In genomic region chr2:171149539-171149938, GRCh38 we compare ENCODE assay signal across 22 cellular contexts. TPM values are rescaled to one million over a fixed set of nuclear protein-coding genes. Genes with fewer than 3 reads are reported as not detected.
A peak's percentile ranks its signal among the peaks of the same experiment; 100 is the strongest.
DNase-seq lines count a peak whose midpoint lies in the region; ATAC-seq, FAIRE-seq and TF ChIP-seq lines count a peak whose summit lies in the region.
"Had no signal": no experiment of that assay in that cellular context is flagged by ENCODE, and none has a peak within 500 bp of the region (broad histone marks: within the 10 kb centered on the region; RNA-seq: fewer than 3 reads in every experiment).

No MANE protein-coding gene starts in this region.

- peak overlapping the region in 2 of 8 donors; percentile 3 to 13 for H3K4me3 Mint-ChIP-seq in CD4-positive, alpha-beta memory T cell
- H3K4me3 Mint-ChIP-seq: CD8-positive, alpha-beta T cell had no signal

- intact Hi-C loops in CD4-positive, alpha-beta memory T cell (cut with micrococcal nuclease): loop anchor here (5.0 kb wide), 1 partner anchor 42 kb away; no protein-coding TSS in a partner anchor
- intact Hi-C loops in adrenal gland (cut with DNase I): loop anchor here in 1 of 2 donors (10.0 kb wide), 1 partner anchor 55 kb away; no protein-coding TSS in a partner anchor

- no peak for TF ChIP-seq RAD21 in A549 (conservative IDR thresholded peaks at IDR 0.05 in 1 of 2, IDR thresholded peaks at IDR 0.05 in 1 of 2)

- H4K8ac ChIP-seq in trophoblast cell (ENCODE audit: low read depth, low read length): no peak overlapping the region

- peaks cover 57 to 86% (median 71%) of the 10 kb centered on the region in 4 donors for H3K4me1 Mint-ChIP-seq in CD4-positive, alpha-beta memory T cell

- ATAC-seq in A549 (no peak), left lobe of liver (peak; percentile 30), HG02970 (IDR thresholded peaks at IDR 0.05; ENCODE audit: low FRiP score, unreplicated experiment) (no peak)
- ATAC-seq: CD8-positive, alpha-beta T cell had no signal

- WGBS in A549 (ENCODE audit: missing lambda C conversion rate): 92% methylated on average over 2 of the region's 2 CpGs
- WGBS in trophoblast cell (ENCODE audit: extremely low coverage, insufficient coverage, insufficient read length): no CpG with 5 or more reads among the region's 2 CpGs
- WGBS in adrenal gland, 4 donors: 90 to 97% (median 96%) methylated on average over 2 of the region's 2 CpGs

- no peak overlapping the region for H3K4me3 ChIP-seq in A549
- H3K4me3 ChIP-seq in CD4-positive, alpha-beta memory T cell (ENCODE audit: low read length in 2 of 2): no peak overlapping the region
- H3K4me3 ChIP-seq in trophoblast cell (ENCODE audit: low read depth, low read length): no peak overlapping the region
- H3K4me3 ChIP-seq in adrenal gland: no peak overlapping the region
- H3K4me3 ChIP-seq: PC-9 had no signal

- TF ChIP-seq CTCF in A549 (IDR thresholded peaks at IDR 0.05): no peak
- TF ChIP-seq CTCF in adrenal gland (IDR thresholded peaks at IDR 0.05): no peak

- H3K9me3 ChIP-seq in A549 (no peaks in the 10 kb centered on the region), trophoblast cell (ENCODE audit: insufficient read depth, low read depth, low read length) (no peaks in the 10 kb centered on the region), adrenal gland (replicated peaks in 1 of 3) (no peaks in the 10 kb centered on the region)
- no peaks in the 10 kb centered on the region for H3K9me3 ChIP-seq in CD4-positive, alpha-beta memory T cell (ENCODE audit: control insufficient read depth in 1 of 2, low read length in 2 of 2)

- no peak overlapping the region for H4K91ac ChIP-seq in trophoblast cell (ENCODE audit: low read depth, low read length)

- H3K4me2 ChIP-seq in A549 (0 out of 3 replicates have a peak overlapping the region, but pooled peaks have one; percentile 12), trophoblast cell (ENCODE audit: low read length) (no peak overlapping the region)
- H3K4me2 ChIP-seq: PC-9 had no signal

- no peaks in the 10 kb centered on the region for H3K27me3 ChIP-seq in CD4-positive, alpha-beta memory T cell (ENCODE audit: insufficient read depth, low read length)
- H3K27me3 ChIP-seq in trophoblast cell (ENCODE audit: insufficient read depth, low read length) (no peaks in the 10 kb centered on the region), adrenal gland (no peaks in the 10 kb centered on the region)

- H2BK5ac ChIP-seq in trophoblast cell (ENCODE audit: low read depth, low read length, poor library complexity): no peak overlapping the region

- H3K27ac Mint-ChIP-seq in CD4-positive, alpha-beta memory T cell: peak overlapping the region in 5 of 7 donors; percentile 7 to 52 (median 37)

- DNase-seq in A549 (ENCODE audit: low read depth in 1 of 2, low spot score in 1 of 2) (no peak), left lobe of liver (ENCODE audit: low spot score) (no peak), trophoblast cell (no peak), HK-2 (ENCODE audit: unreplicated experiment) (no peak), adrenal gland (no peak)
- no peak for DNase-seq in CD4-positive, alpha-beta memory T cell
- DNase-seq: CD8-positive, alpha-beta T cell; GDM1; KG1; NCI-H1092; NCI-H146; NCI-H2029; NCI-H226; NCI-H510A treated with DMSO at 0.1 percent for 48 hours; NCI-H748 treated with DMSO at 0.1 percent for 48 hours; PC-9; RPMI8226; SHP77 had no signal

- no peaks in the 10 kb centered on the region for H3K36me3 ChIP-seq in CD4-positive, alpha-beta memory T cell (ENCODE audit: insufficient read depth, low read length)
- peaks cover 0 to 3% of the 10 kb centered on the region in 2 experiments for H3K36me3 ChIP-seq in trophoblast cell (ENCODE audit: control insufficient read depth in 1 of 2, insufficient read depth in 2 of 2, low read length in 2 of 2)
- no peaks in the 10 kb centered on the region for H3K36me3 ChIP-seq in adrenal gland (replicated peaks in 1 of 2)

- no peak overlapping the region for H2BK120ac ChIP-seq in trophoblast cell (ENCODE audit: insufficient read depth, low read length, poor library complexity)

- no peak for FAIRE-seq in A549 (lab: Jason Lieb, UNC)
- FAIRE-seq: GM18507, H54 had no signal

- H2AFZ ChIP-seq in trophoblast cell (ENCODE audit: insufficient read depth, low read length, poor library complexity): no peak overlapping the region
- H2AFZ ChIP-seq: PC-9 had no signal

- H3K14ac ChIP-seq in trophoblast cell (ENCODE audit: low read length): no peak overlapping the region

- no peaks in the 10 kb centered on the region for H3K36me3 Mint-ChIP-seq in CD4-positive, alpha-beta memory T cell

- no peak overlapping the region for H2AK5ac ChIP-seq in trophoblast cell (ENCODE audit: low read length)

- H4K12ac ChIP-seq in trophoblast cell (ENCODE audit: low read depth, low read length): no peak overlapping the region

- peaks cover 14% of the 10 kb centered on the region for H3K79me2 ChIP-seq in trophoblast cell (ENCODE audit: control insufficient read depth, insufficient read depth, low read length, poor library complexity)

- H3K18ac ChIP-seq in trophoblast cell (ENCODE audit: low read length): peak overlapping the region; percentile 45

- no peaks in the 10 kb centered on the region for H3K9me3 Mint-ChIP-seq in CD4-positive, alpha-beta memory T cell
- H3K9me3 Mint-ChIP-seq: CD8-positive, alpha-beta T cell had no signal

- no peak for TF ChIP-seq EP300 in A549 (IDR thresholded peaks at IDR 0.05)

- peaks cover 2% of the 10 kb centered on the region for H3K79me1 ChIP-seq in trophoblast cell (ENCODE audit: low read length)

- no peaks in the 10 kb centered on the region for H3K27me3 Mint-ChIP-seq in CD4-positive, alpha-beta memory T cell

- H2BK12ac ChIP-seq in trophoblast cell (ENCODE audit: low read length): no peak overlapping the region

- H3K4me1 ChIP-seq in A549 (peaks cover 22% of the 10 kb centered on the region), trophoblast cell (ENCODE audit: control insufficient read depth in 1 of 2, insufficient read depth in 2 of 2, low read length in 2 of 2) (peaks cover 2 to 3% of the 10 kb centered on the region in 2 experiments), adrenal gland (replicated peaks in 1 of 2) (peaks cover 17 to 46% of the 10 kb centered on the region in 2 donors)
- peaks cover 90% of the 10 kb centered on the region for H3K4me1 ChIP-seq in CD4-positive, alpha-beta memory T cell (ENCODE audit: insufficient read depth, low read length)

- H3K4ac ChIP-seq in trophoblast cell (ENCODE audit: low read depth, low read length): peak overlapping the region; percentile 99

- POLR2A ChIA-PET in A549 (lab: Yijun Ruan, JAX): no interaction called here
- POLR2A ChIA-PET in CD4-positive, alpha-beta memory T cell (lab: Charles Lee; ENCODE audit: partially characterized antibody): interaction anchor here (1.1 kb wide), 1 partner anchor 10 kb away, joined by 4 read pairs; no protein-coding TSS in a partner anchor

- CTCF ChIA-PET in A549 (lab: Yijun Ruan, JAX): interaction anchor here (0.9 kb wide), 1 partner anchor 267 kb away, joined by 3 read pairs; no protein-coding TSS in a partner anchor
- CTCF ChIA-PET in CD4-positive, alpha-beta memory T cell (lab: Charles Lee; ENCODE audit: partially characterized antibody): interaction anchor here (0.9 kb wide), 1 partner anchor 267 kb away, joined by 3 read pairs; no protein-coding TSS in a partner anchor

- H3K23ac ChIP-seq in trophoblast cell (ENCODE audit: low read length): no peak overlapping the region

- H3K27ac ChIP-seq in A549 (no peak overlapping the region), trophoblast cell (ENCODE audit: low read depth, low read length) (no peak overlapping the region), adrenal gland (no peak overlapping the region)
- H3K27ac ChIP-seq in CD4-positive, alpha-beta memory T cell (ENCODE audit: low read depth, low read length): no peak overlapping the region
- H3K27ac ChIP-seq: HL-60, PC-9 had no signal

- no peak overlapping the region for H3K9ac ChIP-seq in trophoblast cell (ENCODE audit: low read length)

- TF ChIP-seq POLR2A in A549 (IDR thresholded peaks at IDR 0.05; ENCODE audit: low read length) (no peak), adrenal gland (IDR thresholded peaks at IDR 0.05) (no peak)

TF ChIP-seq in A549, 52 proteins besides CTCF, POLR2A, EP300 and RAD21:
- no peak for TF ChIP-seq PHF8 (IDR thresholded peaks at IDR 0.05; ENCODE audit: borderline replicate concordance, low read depth)
- no peak for TF ChIP-seq POLR2AphosphoS2 (conservative IDR thresholded peaks at IDR 0.05; ENCODE audit: low read length)
- no peak for TF ChIP-seq HOXB13 (CRISPR knock-in tag; IDR thresholded peaks at IDR 0.05; ENCODE audit: low read depth)
- TF ChIP-seq NPAS2 (CRISPR knock-in tag; IDR thresholded peaks at IDR 0.05; ENCODE audit: borderline replicate concordance): no peak
- no peak for TF ChIP-seq MAX (IDR thresholded peaks at IDR 0.05)
- TF ChIP-seq HDAC2 (IDR thresholded peaks at IDR 0.05): no peak
- TF ChIP-seq RARB (CRISPR knock-in tag; IDR thresholded peaks at IDR 0.05): no peak
- no peak for TF ChIP-seq NR3C1 (IDR thresholded peaks at IDR 0.05)
- TF ChIP-seq ZNF302 (CRISPR knock-in tag; IDR thresholded peaks at IDR 0.05): no peak
- no peak for TF ChIP-seq RCOR1 (IDR thresholded peaks at IDR 0.05; ENCODE audit: low read depth, low read length)
- no peak for TF ChIP-seq HEYL (CRISPR knock-in tag; IDR thresholded peaks at IDR 0.05)
- TF ChIP-seq FOSB (CRISPR knock-in tag; IDR thresholded peaks at IDR 0.05): no peak
- no peak for TF ChIP-seq RNF2 (IDR thresholded peaks at IDR 0.05; ENCODE audit: borderline replicate concordance, low read depth)

RNA-seq across cellular contexts. Expression of gene TLK1, which starts 11.2 kb away (rescaled TPM):
- polyA plus RNA-seq in A549 (2011; rRNA removed) (28.9 and 29.8 TPM in 2 replicates), A549 (2017; fragmentation: RNase III; extraction: RNeasy Plus Mini Kit Qiagen cat#74134 plus additional on column Dnase treatment) (16.9 to 19.1 TPM (median 18.8 TPM) in 3 replicates), adrenal gland (10 to 100 TPM; 16.5 to 41.4 (median 27.6) TPM)
- polyA plus RNA-seq in A549 (2012; cell fraction: cytosol; rRNA removed): 5.2 and 5.6 TPM in 2 replicates
- 5.0 and 5.2 TPM in 2 replicates for polyA plus RNA-seq in A549 (2012; cell fraction: nucleus; rRNA removed)
- polyA minus RNA-seq in A549 (2011; rRNA and poly(A)+ RNA removed): 16.9 and 19.6 TPM in 2 replicates
- 100 to 1,000 TPM; 138 to 152 TPM for total RNA-seq in CD4-positive, alpha-beta memory T cell
- 10 to 100 TPM; 19.2 to 53.6 TPM for polyA plus RNA-seq in CD4-positive, alpha-beta memory T cell
- total RNA-seq in left lobe of liver (35.7 TPM), adrenal gland (10 to 100 TPM; 25.7 to 84.0 (median 60.7) TPM)
- 65.0 and 65.7 TPM in 2 replicates for polyA plus RNA-seq in trophoblast cell (2013)
